In the genomic region with DNA sequence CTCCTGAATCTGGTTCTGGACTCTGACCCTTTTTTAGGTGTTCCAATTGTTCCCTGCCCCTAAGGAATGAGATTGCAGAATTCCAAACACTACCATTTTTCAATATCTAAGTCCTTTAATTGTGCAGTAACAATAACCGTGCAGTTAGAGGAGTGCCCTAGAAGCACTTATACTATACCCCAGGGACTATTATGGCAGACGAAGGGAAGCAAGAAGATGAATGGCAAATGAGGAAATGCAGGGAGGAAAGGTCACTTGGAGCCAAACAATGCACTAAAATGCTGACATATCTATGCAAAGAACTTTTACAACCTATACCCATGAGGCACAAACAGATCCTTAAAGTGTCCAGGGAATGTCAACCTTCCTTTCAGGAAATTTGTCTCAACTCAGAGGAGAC, we compare ENCODE assay signal across 20 cellular contexts.
"Had no signal": no experiment of that assay in that cellular context is flagged by ENCODE, and none has a peak within 500 bp of the region (broad histone marks: within the 10 kb centered on the region; RNA-seq: fewer than 3 reads in every experiment).

No MANE protein-coding gene starts in this region.

- H3K9me3 ChIP-seq: left lung, prostate gland, tibial artery had no signal

- H3K36me3 ChIP-seq: cardiac muscle cell, left lung, prostate gland, tibial artery had no signal

- H3K4me1 ChIP-seq: foreskin keratinocyte, left lung, prostate gland had no signal

- H3K27me3 ChIP-seq: cardiac muscle cell, left lung, tibial artery had no signal

- H3K4me3 ChIP-seq: cardiac muscle cell, left lung, lung, prostate gland, tibial artery had no signal

- DNase-seq: activated B cell treated with CpG ODN at 0.5 μM for 24 hours; activated CD4-positive, alpha-beta memory T cell treated with anti-CD3 and anti-CD28 coated beads for 36 hours; activated CD4-positive, alpha-beta T cell treated with anti-CD3 and anti-CD28 coated beads for 4 hours; activated gamma-delta T cell; activated naive CD4-positive, alpha-beta T cell treated with anti-CD3 and anti-CD28 coated beads, Interleukin-2, amount 50 U/mL, for 16 hours; activated naive CD8-positive, alpha-beta T cell treated with anti-CD3 and anti-CD28 coated beads, Interleukin-2, amount 50 U/mL, for 24 hours; activated T-cell treated with anti-CD3 and anti-CD28 coated beads, Interleukin-2, amount 50 U/mL, for 72 hours; effector CD4-positive, alpha-beta T cell; foreskin keratinocyte; kidney; left lung; natural killer cell; right cardiac atrium; stimulated activated CD4-positive, alpha-beta T cell treated with anti-CD3 and anti-CD28 coated beads, Interleukin-1b, Interleukin-23, amount 100 ng/mL, for 48 hours; stimulated activated naive CD8-positive, alpha-beta T cell treated with anti-CD3 and anti-CD28 coated beads, Interleukin-15, amount 100 ng/mL, for 72 hours; T-helper 17 cell; tibial artery had no signal

- H3K27ac ChIP-seq: cardiac muscle cell, foreskin keratinocyte, left lung, prostate gland, tibial artery had no signal
